Comparison of ENCODE assay signal across 20 cellular contexts in genomic region chr15:89230277-89230676, GRCh38. TPM values are rescaled to one million over a fixed set of nuclear protein-coding genes. Genes with fewer than 3 reads are reported as not detected.
A peak's percentile ranks its signal among the peaks of the same experiment; 100 is the strongest.
DNase-seq lines count a peak whose midpoint lies in the region; ATAC-seq and TF ChIP-seq lines count a peak whose summit lies in the region.
"Had no signal": no experiment of that assay in that cellular context is flagged by ENCODE, and none has a peak within 500 bp of the region (broad histone marks: within the 10 kb centered on the region; RNA-seq: fewer than 3 reads in every experiment).

No MANE protein-coding gene starts in this region.

- in situ Hi-C loops in ACHN (cut with HindIII; ENCODE audit: low pct_ligation_motif_present, low pct_unique_long_range_greater_than_20kb, low sequenced_read_pairs), result no loop called here

- H3K9me3 Mint-ChIP-seq in HFFc6, result no peaks in the 10 kb centered on the region
- H3K9me3 Mint-ChIP-seq in WTC11, result no peaks in the 10 kb centered on the region
- H3K9me3 Mint-ChIP-seq: activated CD4-positive, alpha-beta T cell treated with anti-CD3 and anti-CD28 coated beads, Interleukin-2, amount 10 ng/mL, durations not matched to agents 24 days and 14 days; activated naive CD4-positive, alpha-beta T cell treated with anti-CD3 and anti-CD28 coated beads for 36 hours; dendritic cell treated with granulocyte-macrophage colony-stimulating factor and Interleukin-4, amounts not matched to agents 40 ng/mL and 50 ng/mL, for 4 days had no signal

- H3K4me1 ChIP-seq in BE2C (no peaks in the 10 kb centered on the region), foreskin keratinocyte (no peaks in the 10 kb centered on the region), heart right ventricle (no peaks in the 10 kb centered on the region)

- H3K36me3 Mint-ChIP-seq in HFFc6 (ENCODE audit: low read depth), result no peaks in the 10 kb centered on the region
- no peaks in the 10 kb centered on the region for H3K36me3 Mint-ChIP-seq in WTC11
- H3K36me3 Mint-ChIP-seq: CD14-positive monocyte had no signal

- WGBS in heart right ventricle, 2 donors, result 42 to 48% methylated on average over 5 of the region's 5 CpGs

- no peak overlapping the region for H3K4me3 Mint-ChIP-seq in HFFc6
- no peak overlapping the region for H3K4me3 Mint-ChIP-seq in WTC11
- H3K4me3 Mint-ChIP-seq: activated CD4-positive, alpha-beta T cell treated with anti-CD3 and anti-CD28 coated beads, Interleukin-2, amount 10 ng/mL, durations not matched to agents 24 days and 14 days; activated naive CD4-positive, alpha-beta T cell treated with anti-CD3 and anti-CD28 coated beads for 36 hours; CD14-positive monocyte; dendritic cell treated with granulocyte-macrophage colony-stimulating factor and Interleukin-4, amounts not matched to agents 40 ng/mL and 50 ng/mL, for 4 days had no signal

- POLR2A ChIA-PET in WTC11 (lab: Charles Lee) (interaction anchor here (0.6 to 0.7 kb wide), 2 partner anchors 116 to 1044 kb away, joined by 5 to 7 read pairs; no protein-coding TSS in a partner anchor), RWPE1 (lab: Yijun Ruan, JAX; ENCODE audit: low non-redundant PET) (no interaction called here)

- DNase-seq in BE2C (no peak), HFFc6 (no peak), WTC11 (ENCODE audit: low spot score) (no peak), foreskin keratinocyte (no peak), RWPE1 (ENCODE audit: low spot score) (no peak), heart right ventricle (no peak), ACHN (no peak)
- DNase-seq: activated CD4-positive, alpha-beta T cell treated with anti-CD3 and anti-CD28 coated beads, Interleukin-2, amount 10 ng/mL, durations not matched to agents 24 days and 14 days; activated naive CD4-positive, alpha-beta T cell treated with anti-CD3 and anti-CD28 coated beads for 36 hours; midbrain; NCI-H1694 treated with DMSO at 0.1 percent for 48 hours; NCI-H446 treated with DMSO at 0.1 percent for 48 hours; retina; T1000 had no signal

- H3K4me3 ChIP-seq in BE2C (ENCODE audit: low read depth, low read length) (no peak overlapping the region), heart right ventricle (no peak overlapping the region)

- no peaks in the 10 kb centered on the region for H3K36me3 ChIP-seq in BE2C
- no peaks in the 10 kb centered on the region for H3K36me3 ChIP-seq in heart right ventricle
- H3K36me3 ChIP-seq: neutrophil had no signal

- H3K27me3 ChIP-seq in BE2C (0 out of 2 replicates have a peak, but pooled peaks cover 3% of the 10 kb centered on the region), foreskin keratinocyte (peaks cover 15% of the 10 kb centered on the region), heart right ventricle (peaks cover 0 to 3% (median 0%) of the 10 kb centered on the region in 7 donors)

- H3K27me3 Mint-ChIP-seq in HFFc6 (ENCODE audit: insufficient read depth) (peaks cover 3% of the 10 kb centered on the region; the same call in 1 of the 2 replicates), WTC11 (ENCODE audit: low read depth) (peaks cover 9% of the 10 kb centered on the region)

- H3K4me1 Mint-ChIP-seq in HFFc6 (ENCODE audit: low read depth), result peaks cover 13% of the 10 kb centered on the region
- no peaks in the 10 kb centered on the region; the same call in 1 of the 2 replicates for H3K4me1 Mint-ChIP-seq in WTC11
- H3K4me1 Mint-ChIP-seq: CD14-positive monocyte had no signal

- H3K27ac Mint-ChIP-seq in HFFc6, result no peak overlapping the region
- H3K27ac Mint-ChIP-seq in WTC11, result no peak overlapping the region
- H3K27ac Mint-ChIP-seq: activated CD4-positive, alpha-beta T cell treated with anti-CD3 and anti-CD28 coated beads, Interleukin-2, amount 10 ng/mL, durations not matched to agents 24 days and 14 days; activated naive CD4-positive, alpha-beta T cell treated with anti-CD3 and anti-CD28 coated beads for 36 hours; CD14-positive monocyte; dendritic cell treated with granulocyte-macrophage colony-stimulating factor and Interleukin-4, amounts not matched to agents 40 ng/mL and 50 ng/mL, for 4 days had no signal

- ATAC-seq in WTC11, result peak; percentile 79
- peak; percentile 16 for ATAC-seq in foreskin keratinocyte
- no peak for ATAC-seq in GM18502 (IDR thresholded peaks at IDR 0.05; ENCODE audit: poor library complexity, unreplicated experiment)
- no peak for ATAC-seq in heart right ventricle
- ATAC-seq: esophagus mucosa had no signal

- intact Hi-C loops in heart right ventricle (cut with DNase I), result no loop called here

- CTCF ChIA-PET in WTC11 (lab: Charles Lee), result interaction anchor here (0.7 to 2.6 kb wide), 11 partner anchors 8 to 115 kb away, joined by 3 to 22 read pairs (median 6); partner anchors contain the start of genes FANCI and POLG
- CTCF ChIA-PET in RWPE1 (lab: Yijun Ruan, JAX), result interaction anchor here (0.6 to 0.9 kb wide), 2 partner anchors 23 to 309 kb away, joined by 4 to 6 read pairs; no protein-coding TSS in a partner anchor

- H3K27ac ChIP-seq in foreskin keratinocyte (no peak overlapping the region), RWPE1 (no peak overlapping the region), heart right ventricle (no peak overlapping the region)
- H3K27ac ChIP-seq: neutrophil had no signal

- H3K9me3 ChIP-seq in BE2C (no peaks in the 10 kb centered on the region), heart right ventricle (no peaks in the 10 kb centered on the region)
- H3K9me3 ChIP-seq: neutrophil had no signal

- TF ChIP-seq CTCF in BE2C (IDR thresholded peaks at IDR 0.05; ENCODE audit: low read depth, low read length) (peak; percentile 22; the same call in 1 of the 2 replicates), HFFc6 (IDR thresholded peaks at IDR 0.05) (peak; percentile 31; the same call in 1 of the 2 replicates), WTC11 (IDR thresholded peaks at IDR 0.05) (no peak), foreskin keratinocyte (conservative IDR thresholded peaks at IDR 0.05) (no peak), RWPE1 (conservative IDR thresholded peaks at IDR 0.05; ENCODE audit: low read depth) (no peak), heart right ventricle (IDR thresholded peaks at IDR 0.05) (no peak)

TF ChIP-seq in WTC11, 78 proteins besides CTCF, POLR2A, EP300 and RAD21:
- TF ChIP-seq ETV6 (CRISPR knock-in tag; IDR thresholded peaks at IDR 0.05), result no peak
- TF ChIP-seq PREB (CRISPR knock-in tag; IDR thresholded peaks at IDR 0.05; ENCODE audit: borderline replicate concordance), result no peak
TF ChIP-seq in WTC11: peak in this region for 0.

RNA-seq across cellular contexts. Expression of gene RLBP1, which starts 8.9 kb away (rescaled TPM):
- polyA plus RNA-seq in BE2C (2012; ENCODE audit: insufficient read depth, insufficient read length, low read depth), result not detected
- not detected for total RNA-seq in HFFc6 (2021; fragmentation: NEBNext Ultra II Directional; extraction: Animal tissue kit (Norgen Biotek cat#: 25700))
- total RNA-seq in WTC11 (2021), result not detected in 3 replicates
- not detected in 2 replicates for total RNA-seq in foreskin keratinocyte
- not detected in 2 replicates for polyA plus RNA-seq in foreskin keratinocyte
- total RNA-seq in heart right ventricle, result not detected
- not detected for polyA plus RNA-seq in heart right ventricle
- total RNA-seq: activated CD4-positive, alpha-beta T cell treated with anti-CD3 and anti-CD28 coated beads, Interleukin-2, amount 10 ng/mL, durations not matched to agents 24 days and 14 days; activated naive CD4-positive, alpha-beta T cell treated with anti-CD3 and anti-CD28 coated beads for 36 hours; esophagus mucosa; HT1080 had no signal
- polyA plus RNA-seq: CD14-positive monocyte had no signal

RNA-seq across cellular contexts. Expression of gene FANCI, which starts 13.5 kb away (rescaled TPM):
- polyA plus RNA-seq in BE2C (2012; ENCODE audit: insufficient read depth, insufficient read length, low read depth), result 6.4 TPM
- total RNA-seq in HFFc6 (2021; fragmentation: NEBNext Ultra II Directional; extraction: Animal tissue kit (Norgen Biotek cat#: 25700)), result 10 to 100 TPM; 22.3 to 50.8 (median 48.4) TPM
- total RNA-seq in WTC11 (2021), result 94.5 to 108 TPM (median 101 TPM) in 3 replicates
- total RNA-seq in foreskin keratinocyte, result 58.7 and 76.2 TPM in 2 replicates
- polyA plus RNA-seq in foreskin keratinocyte, result 20.7 and 31.1 TPM in 2 replicates
- 1 to 10 TPM; 1.6 to 9.9 (median 2.7) TPM for total RNA-seq in heart right ventricle
- 1 to 10 TPM; 1.3 to 2.2 TPM for polyA plus RNA-seq in heart right ventricle

Comparison
In these comparisons a context has a peak if more than half of its experiments do, and no peak if none do; other contexts are left out.
1. CTCF ChIP-seq: peak in BE2C (single experiment) and HFFc6 (single experiment); none in WTC11 (single experiment), foreskin keratinocyte (single experiment), RWPE1 (single experiment) and heart right ventricle (0 of 9).
2. ATAC-seq: peak in WTC11 (single experiment) and foreskin keratinocyte (single experiment); none in GM18502 (single experiment) and heart right ventricle (0 of 8).